In the genomic region with DNA sequence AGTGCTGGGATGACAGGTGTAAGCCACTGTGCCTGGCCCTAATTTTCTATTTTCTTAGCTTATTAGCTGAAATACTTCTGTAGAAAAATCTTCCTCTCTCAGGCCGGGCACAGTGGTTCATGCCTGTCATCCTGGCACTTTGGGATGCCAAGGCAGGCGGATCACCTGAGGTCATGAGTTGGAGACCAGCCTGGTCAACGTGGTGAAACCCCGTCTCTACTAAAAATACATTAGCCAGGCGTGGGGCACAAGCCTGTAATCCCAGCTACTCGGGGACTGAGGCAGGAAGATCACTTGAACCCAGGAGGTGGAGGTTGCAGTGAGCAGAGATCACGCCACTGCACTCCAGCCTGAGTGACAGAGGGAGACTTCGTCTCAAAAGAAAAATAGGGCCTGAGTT, we compare ENCODE assay signal across 7 cellular contexts. TPM values are rescaled to one million over a fixed set of nuclear protein-coding genes. Genes with fewer than 3 reads are reported as not detected.
"Had no signal": no experiment of that assay in that cellular context is flagged by ENCODE, and none has a peak within 500 bp of the region (broad histone marks: within the 10 kb centered on the region; RNA-seq: fewer than 3 reads in every experiment).

No MANE protein-coding gene starts in this region.

RNA-seq across cellular contexts. Expression of gene FOXR1, which starts 12.8 kb away (rescaled TPM):
- total RNA-seq: GM23248, GM23338, H1, H4, H7, H9, HFFc6 had no signal
- polyA plus RNA-seq: GM23248, GM23338, H1 had no signal

RNA-seq across cellular contexts. Expression of gene UPK2, which starts 28.2 kb away (rescaled TPM):
- total RNA-seq: GM23248, GM23338, H1, H4 had no signal
